ENCODE assay signal across 14 cellular contexts in the genomic region with DNA sequence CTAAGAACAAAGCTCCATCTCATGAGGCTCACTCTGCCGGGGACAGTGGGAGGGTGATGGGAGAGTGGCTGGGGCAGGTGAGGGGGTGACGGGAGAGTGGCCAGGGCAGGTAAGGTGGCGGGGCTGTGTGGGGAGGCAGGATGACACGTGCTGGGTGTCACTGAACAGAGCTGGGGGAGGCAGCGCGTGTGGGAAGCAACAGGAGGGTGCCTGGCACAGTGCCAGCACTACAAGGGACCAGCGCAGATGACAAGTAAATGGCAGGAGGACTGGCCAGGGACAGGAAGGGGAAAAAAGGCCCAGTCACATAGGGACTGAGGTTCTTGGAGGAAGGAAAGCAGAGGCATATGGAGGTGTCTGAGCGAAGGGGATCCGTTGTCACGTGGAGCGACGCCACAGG.
"Had no signal": no experiment of that assay in that cellular context is flagged by ENCODE, and none has a peak within 500 bp of the region (broad histone marks: within the 10 kb centered on the region; RNA-seq: fewer than 3 reads in every experiment).

No MANE protein-coding gene starts in this region.

- H3K9me3 ChIP-seq: body of pancreas had no signal

- H3K4me2 ChIP-seq: hepatocyte had no signal

- H3K4me1 ChIP-seq: body of pancreas had no signal

- DNase-seq: activated CD4-positive, alpha-beta memory T cell treated with anti-CD3 and anti-CD28 coated beads for 36 hours; activated CD4-positive, CD25-positive, alpha-beta regulatory T cell treated with anti-CD3 and anti-CD28 coated beads, Interleukin-2, amount 50 U/mL, for 72 hours; activated naive CD4-positive, alpha-beta T cell treated with Interleukin-2 at 50 U/mL for 16 hours; activated naive CD8-positive, alpha-beta T cell treated with anti-CD3 and anti-CD28 coated beads, Interleukin-2, amount 10 ng/mL, durations not matched to agents 7 days and 5 days; activated T-cell treated with anti-CD3 and anti-CD28 coated beads, Interleukin-2, amount 50 U/mL, for 24 hours; body of pancreas; effector memory CD8-positive, alpha-beta T cell; stimulated activated CD8-positive, alpha-beta memory T cell treated with anti-CD3 and anti-CD28 coated beads, Interleukin-4, amount 100 ng/mL, for 48 hours; stimulated activated naive CD4-positive, alpha-beta T cell had no signal

- ATAC-seq: body of pancreas; effector memory CD8-positive, alpha-beta T cell had no signal

- H3K9me3 Mint-ChIP-seq: activated CD4-positive, alpha-beta memory T cell treated with anti-CD3 and anti-CD28 coated beads for 36 hours; activated naive CD8-positive, alpha-beta T cell treated with anti-CD3 and anti-CD28 coated beads, Interleukin-2, amount 10 ng/mL, durations not matched to agents 7 days and 5 days; activated T-cell treated with anti-CD3 and anti-CD28 coated beads, Interleukin-2, amount 50 U/mL, for 24 hours; activated T-helper 2 cell treated with anti-CD3 and anti-CD28 coated beads, Interferon-gamma antibody, Interleukin-2, Interleukin-4, amounts not matched to agents 10 μg/mL and 5 μg/mL and 100 μg/mL, durations not matched to agents 14 hours and 24 hours and 36 hours; effector memory CD8-positive, alpha-beta T cell; mesothelial cell of epicardium; nephron had no signal

- H3K4me3 ChIP-seq: body of pancreas, hepatocyte, lung had no signal

- H2AFZ ChIP-seq: hepatocyte had no signal

- H3K27me3 Mint-ChIP-seq: activated CD4-positive, alpha-beta memory T cell treated with anti-CD3 and anti-CD28 coated beads for 36 hours; activated naive CD8-positive, alpha-beta T cell treated with anti-CD3 and anti-CD28 coated beads, Interleukin-2, amount 10 ng/mL, durations not matched to agents 7 days and 5 days; activated T-cell treated with anti-CD3 and anti-CD28 coated beads, Interleukin-2, amount 50 U/mL, for 24 hours; effector memory CD8-positive, alpha-beta T cell had no signal

- H3K79me2 ChIP-seq: hepatocyte had no signal

- H3K27me3 ChIP-seq: body of pancreas, hepatocyte had no signal

- H3K4me3 Mint-ChIP-seq: activated CD4-positive, alpha-beta memory T cell treated with anti-CD3 and anti-CD28 coated beads for 36 hours; activated naive CD8-positive, alpha-beta T cell treated with anti-CD3 and anti-CD28 coated beads, Interleukin-2, amount 10 ng/mL, durations not matched to agents 7 days and 5 days; activated T-cell treated with anti-CD3 and anti-CD28 coated beads, Interleukin-2, amount 50 U/mL, for 24 hours; effector memory CD8-positive, alpha-beta T cell; mesothelial cell of epicardium; nephron had no signal

- H3K27ac ChIP-seq: body of pancreas, hepatocyte had no signal

- H3K27ac Mint-ChIP-seq: activated CD4-positive, alpha-beta memory T cell treated with anti-CD3 and anti-CD28 coated beads for 36 hours; activated naive CD8-positive, alpha-beta T cell treated with anti-CD3 and anti-CD28 coated beads, Interleukin-2, amount 10 ng/mL, durations not matched to agents 7 days and 5 days; activated T-cell treated with anti-CD3 and anti-CD28 coated beads, Interleukin-2, amount 50 U/mL, for 24 hours; activated T-helper 2 cell treated with anti-CD3 and anti-CD28 coated beads, Interferon-gamma antibody, Interleukin-2, Interleukin-4, amounts not matched to agents 10 μg/mL and 5 μg/mL and 100 μg/mL, durations not matched to agents 14 hours and 24 hours and 36 hours; mesothelial cell of epicardium had no signal

- H3K4me1 Mint-ChIP-seq: mesothelial cell of epicardium had no signal
